In the genomic region with DNA sequence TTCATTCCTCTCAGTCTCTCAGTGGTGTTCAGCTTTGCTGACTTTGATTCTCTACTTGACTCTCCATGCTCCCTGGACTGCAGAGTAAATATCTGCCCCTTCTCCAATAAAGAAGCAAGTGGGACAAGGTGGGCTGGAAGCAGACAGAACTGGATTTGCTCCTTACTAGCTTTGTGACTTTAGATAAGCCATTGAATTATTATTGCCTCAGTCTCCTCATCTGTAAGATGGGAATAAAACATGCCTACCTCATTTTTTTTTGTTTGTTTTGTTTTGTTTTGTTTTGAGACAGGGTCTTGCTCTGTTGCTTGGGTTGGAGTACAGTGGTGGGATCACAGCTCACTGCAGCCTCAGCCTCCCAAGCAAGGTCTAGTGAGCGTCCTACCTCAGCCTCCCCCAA, we compare ENCODE assay signal across 29 cellular contexts. TPM values are rescaled to one million over a fixed set of nuclear protein-coding genes. Genes with fewer than 3 reads are reported as not detected.
"Had no signal": no experiment of that assay in that cellular context is flagged by ENCODE, and none has a peak within 500 bp of the region (broad histone marks: within the 10 kb centered on the region; RNA-seq: fewer than 3 reads in every experiment).

No MANE protein-coding gene starts in this region.

- H3K9me3 Mint-ChIP-seq: naive thymus-derived CD8-positive, alpha-beta T cell; neural crest cell; stimulated activated effector memory CD8-positive, alpha-beta T cell treated with anti-CD3 and anti-CD28 coated beads, Interleukin-12 subunit alpha, Interleukin-12 subunit beta, amount 100 ng/mL, for 72 hours; type B pancreatic cell had no signal

- H3K27ac Mint-ChIP-seq: naive thymus-derived CD8-positive, alpha-beta T cell; progenitor cell of endocrine pancreas; stimulated activated effector memory CD8-positive, alpha-beta T cell treated with anti-CD3 and anti-CD28 coated beads, Interleukin-12 subunit alpha, Interleukin-12 subunit beta, amount 100 ng/mL, for 72 hours; type B pancreatic cell had no signal

- H3K4me2 ChIP-seq: hepatocyte had no signal

- H3K36me3 Mint-ChIP-seq: naive thymus-derived CD8-positive, alpha-beta T cell; stimulated activated effector memory CD8-positive, alpha-beta T cell treated with anti-CD3 and anti-CD28 coated beads, Interleukin-12 subunit alpha, Interleukin-12 subunit beta, amount 100 ng/mL, for 72 hours; type B pancreatic cell had no signal

- H2AFZ ChIP-seq: hepatocyte, parathyroid adenoma had no signal

- H3K27ac ChIP-seq: coronary artery, esophagus muscularis mucosa, foreskin keratinocyte, gastroesophageal sphincter, heart left ventricle, hepatocyte, left lung, neutrophil, parathyroid adenoma, stomach, thyroid gland had no signal

- H3K9me3 ChIP-seq: esophagus muscularis mucosa, gastroesophageal sphincter, heart left ventricle, left lung, neutrophil, stomach, thyroid gland had no signal

- H3K27me3 ChIP-seq: foreskin keratinocyte, heart left ventricle, thyroid gland had no signal

- H3K36me3 ChIP-seq: gastroesophageal sphincter, left lung, neutrophil, stomach, thyroid gland had no signal

- H3K4me1 Mint-ChIP-seq: neural crest cell; stimulated activated effector memory CD8-positive, alpha-beta T cell treated with anti-CD3 and anti-CD28 coated beads, Interleukin-12 subunit alpha, Interleukin-12 subunit beta, amount 100 ng/mL, for 72 hours had no signal

- H3K4me3 ChIP-seq: coronary artery, esophagus muscularis mucosa, gastroesophageal sphincter, heart left ventricle, hepatocyte, left lung, stomach, thyroid gland had no signal

- H3K79me2 ChIP-seq: hepatocyte, parathyroid adenoma had no signal

- DNase-seq: dermis blood vessel endothelial cell; effector memory CD4-positive, alpha-beta T cell; foreskin keratinocyte; heart left ventricle; left cardiac atrium; left lung; mesendoderm; naive thymus-derived CD8-positive, alpha-beta T cell; stimulated activated CD4-positive, alpha-beta T cell treated with anti-CD3 and anti-CD28 coated beads, Interleukin-2, amount 100 ng/mL, for 24 hours; stimulated activated CD4-positive, alpha-beta T cell treated with anti-CD3 and anti-CD28 coated beads, Interleukin-4, amount 100 ng/mL, for 24 hours; stimulated activated naive CD4-positive, alpha-beta T cell treated with Interleukin-2 at 50 U/mL for 16 hours; stomach; thyroid gland had no signal

- H3K9ac ChIP-seq: parathyroid adenoma had no signal

- H3K4me3 Mint-ChIP-seq: naive thymus-derived CD8-positive, alpha-beta T cell; neural crest cell; stimulated activated effector memory CD8-positive, alpha-beta T cell treated with anti-CD3 and anti-CD28 coated beads, Interleukin-12 subunit alpha, Interleukin-12 subunit beta, amount 100 ng/mL, for 72 hours; type B pancreatic cell had no signal

- H3K4me1 ChIP-seq: foreskin keratinocyte, gastroesophageal sphincter, left lung, parathyroid adenoma, stomach, thyroid gland had no signal

RNA-seq across cellular contexts. Expression of a gene that starts 44.6 kb away (rescaled TPM):
- total RNA-seq: dermis blood vessel endothelial cell; endothelial cell of umbilical vein; fibroblast of lung; lower leg skin; lung microvascular endothelial cell; myocyte; naive thymus-derived CD8-positive, alpha-beta T cell; neural crest cell; progenitor cell of endocrine pancreas; temporal lobe had no signal
